ENCODE assay signal across 17 cellular contexts in the genomic region with DNA sequence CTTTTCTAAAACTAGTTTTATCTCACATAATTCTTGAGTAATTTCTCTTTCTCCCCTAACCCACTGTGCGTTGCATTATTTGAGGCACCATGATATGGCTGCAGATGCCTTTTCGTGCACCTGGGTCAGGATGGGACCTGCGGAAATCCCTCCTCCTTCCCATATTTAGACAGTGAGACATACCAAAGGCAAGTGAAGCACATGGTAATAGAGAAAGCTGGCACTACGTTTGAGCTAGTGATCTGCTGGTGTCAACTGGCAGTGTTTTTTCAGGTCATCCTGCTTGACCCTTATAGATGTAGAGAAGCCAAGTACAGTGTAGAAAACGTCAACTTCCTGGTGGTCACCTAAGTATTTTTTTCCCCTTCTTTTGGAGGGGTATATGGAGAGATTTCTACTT.
DNase-seq lines count a peak whose midpoint lies in the region; ATAC-seq and TF ChIP-seq lines count a peak whose summit lies in the region.
"Had no signal": no experiment of that assay in that cellular context is flagged by ENCODE, and none has a peak within 500 bp of the region (broad histone marks: within the 10 kb centered on the region; RNA-seq: fewer than 3 reads in every experiment).

No MANE protein-coding gene starts in this region.

- H3K4me3 ChIP-seq in GM23338, result no peak overlapping the region
- no peak overlapping the region for H3K4me3 ChIP-seq in RWPE2 (ENCODE audit: severe bottlenecking)
- H3K4me3 ChIP-seq in gastrocnemius medialis, result no peak overlapping the region
- H3K4me3 ChIP-seq: BLaER1, GM12878 had no signal

- H3K27ac ChIP-seq in GM23338 (ENCODE audit: low read depth) (no peak overlapping the region), RWPE2 (ENCODE audit: poor library complexity, severe bottlenecking) (no peak overlapping the region), foreskin keratinocyte (no peak overlapping the region), gastrocnemius medialis (peak overlapping the region; percentile 27 to 63 (median 52))
- H3K27ac ChIP-seq: BLaER1 had no signal

- H3K27me3 Mint-ChIP-seq in GM23338 (ENCODE audit: insufficient read depth, low read depth, poor library complexity), result peaks cover 3% of the 10 kb centered on the region
- H3K27me3 Mint-ChIP-seq in Calu3 (ENCODE audit: unreplicated experiment), result no peaks in the 10 kb centered on the region
- H3K27me3 Mint-ChIP-seq: CD4-positive, alpha-beta memory T cell had no signal

- no peaks in the 10 kb centered on the region for H3K36me3 Mint-ChIP-seq in GM23338 (ENCODE audit: low read depth)
- peaks cover 7% of the 10 kb centered on the region for H3K36me3 Mint-ChIP-seq in Calu3 (ENCODE audit: insufficient read depth, unreplicated experiment)
- H3K36me3 Mint-ChIP-seq: CD4-positive, alpha-beta memory T cell had no signal

- DNase-seq in GM23338 (ENCODE audit: low spot score), result no peak
- DNase-seq in RWPE2 (ENCODE audit: low spot score), result no peak
- DNase-seq in foreskin keratinocyte, result peak in 1 of 2 donors; percentile 49
- DNase-seq in gastrocnemius medialis, result peak in 1 of 2 donors; percentile 43
- no peak for DNase-seq in SW 1271 (lab: John Stamatoyannopoulos, UW)
- DNase-seq in Calu3, result no peak
- DNase-seq: DMS53, EL, GOT3, NCI-H1092 treated with DMSO at 0.1 percent for 48 hours, NCI-H2081 treated with DMSO at 0.1 percent for 48 hours, SIG-M5 had no signal

- peaks cover 47% of the 10 kb centered on the region for H3K4me1 ChIP-seq in GM23338 (ENCODE audit: insufficient read depth)
- H3K4me1 ChIP-seq in RWPE2 (ENCODE audit: insufficient read depth, poor library complexity, severe bottlenecking), result peaks cover 13% of the 10 kb centered on the region
- peaks cover 20% of the 10 kb centered on the region for H3K4me1 ChIP-seq in foreskin keratinocyte
- peaks cover 94 to 100% of the 10 kb centered on the region in 2 donors for H3K4me1 ChIP-seq in gastrocnemius medialis
- H3K4me1 ChIP-seq: BLaER1 had no signal

- peak overlapping the region; percentile 22; the same call in 1 of the 2 replicates for H3K27ac Mint-ChIP-seq in GM23338
- H3K27ac Mint-ChIP-seq in Calu3 (ENCODE audit: unreplicated experiment), result no peak overlapping the region

- TF ChIP-seq CTCF in GM23338 (conservative IDR thresholded peaks at IDR 0.05; ENCODE audit: low read depth in 2 of 2), result no peak
- TF ChIP-seq CTCF in RWPE2 (IDR thresholded peaks at IDR 0.05; ENCODE audit: poor library complexity, severe bottlenecking), result no peak
- TF ChIP-seq CTCF in foreskin keratinocyte (conservative IDR thresholded peaks at IDR 0.05), result no peak
- no peak for TF ChIP-seq CTCF in gastrocnemius medialis (IDR thresholded peaks at IDR 0.05 in 4 of 5, conservative IDR thresholded peaks at IDR 0.05 in 1 of 5)
- no peak for TF ChIP-seq CTCF in Calu3 (IDR thresholded peaks at IDR 0.05; ENCODE audit: unreplicated experiment)

- no peak overlapping the region for H3K4me2 ChIP-seq in GM23338
- H3K4me2 ChIP-seq: BLaER1 had no signal

- peaks cover 3% of the 10 kb centered on the region; the same call in 1 of the 2 replicates for H4K20me1 ChIP-seq in GM23338 (replicated peaks; ENCODE audit: insufficient read depth)

- in situ Hi-C loops in gastrocnemius medialis (cut with MboI; ENCODE audit: low sequenced_read_pairs in 4 of 4), result no loop called here

- peaks cover 84% of the 10 kb centered on the region for H3K79me2 ChIP-seq in GM23338 (replicated peaks; ENCODE audit: insufficient read depth)

- no peaks in the 10 kb centered on the region for H3K9me3 Mint-ChIP-seq in GM23338
- no peaks in the 10 kb centered on the region for H3K9me3 Mint-ChIP-seq in Calu3 (ENCODE audit: low read depth, unreplicated experiment)
- H3K9me3 Mint-ChIP-seq: CD4-positive, alpha-beta memory T cell had no signal

- H3K27me3 ChIP-seq in GM23338 (ENCODE audit: insufficient read depth) (no peaks in the 10 kb centered on the region), RWPE2 (ENCODE audit: insufficient read depth, poor library complexity, severe bottlenecking) (no peaks in the 10 kb centered on the region), foreskin keratinocyte (no peaks in the 10 kb centered on the region), gastrocnemius medialis (no peaks in the 10 kb centered on the region)
- H3K27me3 ChIP-seq: BLaER1 had no signal

- H3K9me3 ChIP-seq in RWPE2 (ENCODE audit: severe bottlenecking), result no peaks in the 10 kb centered on the region
- no peaks in the 10 kb centered on the region for H3K9me3 ChIP-seq in gastrocnemius medialis
- H3K9me3 ChIP-seq: BLaER1 had no signal

- TF ChIP-seq POLR2A in gastrocnemius medialis (IDR thresholded peaks at IDR 0.05), result no peak

- ATAC-seq in GM23338, result no peak
- peak; percentile 69 for ATAC-seq in RWPE2 (ENCODE audit: low read depth)
- ATAC-seq in foreskin keratinocyte, result peak; percentile 47
- ATAC-seq in gastrocnemius medialis, result peak; percentile 61 to 88
- ATAC-seq in GM18868 (IDR thresholded peaks at IDR 0.05; ENCODE audit: unreplicated experiment), result no peak
- ATAC-seq: GM12878, HCT116 had no signal

- no peaks in the 10 kb centered on the region for H3F3A ChIP-seq in GM23338 (replicated peaks; ENCODE audit: low read depth)

- CTCF ChIA-PET in Calu3 (lab: Charles Lee), result no interaction called here

- intact Hi-C loops in gastrocnemius medialis (cut with DNase I; ENCODE audit: low total_unique reads) (loop anchor here (2.0 kb wide), 1 partner anchor 16 kb away; no protein-coding TSS in a partner anchor), Calu3 (cut with micrococcal nuclease; ENCODE audit: unreplicated experiment) (no loop called here)

- H3K4me3 Mint-ChIP-seq in GM23338, result no peak overlapping the region
- no peak overlapping the region for H3K4me3 Mint-ChIP-seq in Calu3 (ENCODE audit: low read depth, unreplicated experiment)
- H3K4me3 Mint-ChIP-seq: CD4-positive, alpha-beta memory T cell had no signal

- no peaks in the 10 kb centered on the region for H3K9me2 ChIP-seq in GM23338 (ENCODE audit: insufficient read depth)

- no TSS peak for BruUV-seq in Calu3 (replicated peaks; lab: Mats Ljungman, UMichigan)

- no peak overlapping the region for H2AFZ ChIP-seq in GM23338

- H3K36me3 ChIP-seq in GM23338 (ENCODE audit: insufficient read depth) (no peaks in the 10 kb centered on the region), RWPE2 (ENCODE audit: low read depth) (no peaks in the 10 kb centered on the region), gastrocnemius medialis (no peaks in the 10 kb centered on the region)
- H3K36me3 ChIP-seq: BLaER1 had no signal

- peaks cover 73% of the 10 kb centered on the region for H3K4me1 Mint-ChIP-seq in GM23338
- H3K4me1 Mint-ChIP-seq in Calu3 (ENCODE audit: low read depth, unreplicated experiment), result peaks cover 62% of the 10 kb centered on the region

TF ChIP-seq in GM23338, 12 proteins besides CTCF, POLR2A, EP300 and RAD21 (continues in another document):
- TF ChIP-seq, protein P1, sequence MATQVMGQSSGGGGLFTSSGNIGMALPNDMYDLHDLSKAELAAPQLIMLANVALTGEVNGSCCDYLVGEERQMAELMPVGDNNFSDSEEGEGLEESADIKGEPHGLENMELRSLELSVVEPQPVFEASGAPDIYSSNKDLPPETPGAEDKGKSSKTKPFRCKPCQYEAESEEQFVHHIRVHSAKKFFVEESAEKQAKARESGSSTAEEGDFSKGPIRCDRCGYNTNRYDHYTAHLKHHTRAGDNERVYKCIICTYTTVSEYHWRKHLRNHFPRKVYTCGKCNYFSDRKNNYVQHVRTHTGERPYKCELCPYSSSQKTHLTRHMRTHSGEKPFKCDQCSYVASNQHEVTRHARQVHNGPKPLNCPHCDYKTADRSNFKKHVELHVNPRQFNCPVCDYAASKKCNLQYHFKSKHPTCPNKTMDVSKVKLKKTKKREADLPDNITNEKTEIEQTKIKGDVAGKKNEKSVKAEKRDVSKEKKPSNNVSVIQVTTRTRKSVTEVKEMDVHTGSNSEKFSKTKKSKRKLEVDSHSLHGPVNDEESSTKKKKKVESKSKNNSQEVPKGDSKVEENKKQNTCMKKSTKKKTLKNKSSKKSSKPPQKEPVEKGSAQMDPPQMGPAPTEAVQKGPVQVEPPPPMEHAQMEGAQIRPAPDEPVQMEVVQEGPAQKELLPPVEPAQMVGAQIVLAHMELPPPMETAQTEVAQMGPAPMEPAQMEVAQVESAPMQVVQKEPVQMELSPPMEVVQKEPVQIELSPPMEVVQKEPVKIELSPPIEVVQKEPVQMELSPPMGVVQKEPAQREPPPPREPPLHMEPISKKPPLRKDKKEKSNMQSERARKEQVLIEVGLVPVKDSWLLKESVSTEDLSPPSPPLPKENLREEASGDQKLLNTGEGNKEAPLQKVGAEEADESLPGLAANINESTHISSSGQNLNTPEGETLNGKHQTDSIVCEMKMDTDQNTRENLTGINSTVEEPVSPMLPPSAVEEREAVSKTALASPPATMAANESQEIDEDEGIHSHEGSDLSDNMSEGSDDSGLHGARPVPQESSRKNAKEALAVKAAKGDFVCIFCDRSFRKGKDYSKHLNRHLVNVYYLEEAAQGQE (IDR thresholded peaks at IDR 0.05; ENCODE audit: unreplicated experiment), result no peak
- TF ChIP-seq POLR2AphosphoS5 (IDR thresholded peaks at IDR 0.05; ENCODE audit: low read depth) (no peak), CREB1 (CRISPR knock-in tag; IDR thresholded peaks at IDR 0.05; ENCODE audit: low read depth) (no peak), JUNB (IDR thresholded peaks at IDR 0.05; ENCODE audit: unreplicated experiment) (no peak), ETS1 (IDR thresholded peaks at IDR 0.05) (no peak), EZH2phosphoT487 (IDR thresholded peaks at IDR 0.05; ENCODE audit: unreplicated experiment) (no peak)

Comparison
In these comparisons a context has a peak if more than half of its experiments do, and no peak if none do; other contexts are left out.
1. ATAC-seq: peak in RWPE2 (single experiment), foreskin keratinocyte (single experiment) and gastrocnemius medialis (2 of 2); none in GM23338 (single experiment) and GM18868 (single experiment).
2. H3K27ac ChIP-seq: peak in gastrocnemius medialis (4 of 4); none in GM23338 (single experiment), RWPE2 (single experiment) and foreskin keratinocyte (single experiment).